In genomic region chr11:19337779-19338178, GRCh38 we compare ENCODE assay signal across 20 cellular contexts.
"Had no signal": no experiment of that assay in that cellular context is flagged by ENCODE, and none has a peak within 500 bp of the region (broad histone marks: within the 10 kb centered on the region; RNA-seq: fewer than 3 reads in every experiment).

No MANE protein-coding gene starts in this region.

- FAIRE-seq: RCC 7860 had no signal

- H3K27ac ChIP-seq: SJSA1, SK-N-MC had no signal

- H3K4me1 ChIP-seq: SJSA1 had no signal

- DNase-seq: KBM-7, MV-4-11, NCI-H1048, NCI-H1105, NCI-H1417, NCI-H1436 treated with DMSO at 0.1 percent for 48 hours, NCI-H1694, NCI-H187 treated with DMSO at 0.1 percent for 48 hours, NCI-H2029 treated with DMSO at 0.1 percent for 48 hours, NCI-H2171 treated with DMSO at 0.1 percent for 48 hours, NCI-H345, NCI-H524, NCI-H526 treated with DMSO at 0.1 percent for 48 hours, NCI-H748 treated with DMSO at 0.1 percent for 48 hours, Right ventricle myocardium superior, RPMI8226, SIG-M5 had no signal

- H3K4me3 ChIP-seq: SJSA1, SK-N-MC had no signal

- H3K9me3 ChIP-seq: SJSA1 had no signal

- H3K36me3 ChIP-seq: SJSA1 had no signal
